ENCODE assay signal across 9 cellular contexts in the genomic region with DNA sequence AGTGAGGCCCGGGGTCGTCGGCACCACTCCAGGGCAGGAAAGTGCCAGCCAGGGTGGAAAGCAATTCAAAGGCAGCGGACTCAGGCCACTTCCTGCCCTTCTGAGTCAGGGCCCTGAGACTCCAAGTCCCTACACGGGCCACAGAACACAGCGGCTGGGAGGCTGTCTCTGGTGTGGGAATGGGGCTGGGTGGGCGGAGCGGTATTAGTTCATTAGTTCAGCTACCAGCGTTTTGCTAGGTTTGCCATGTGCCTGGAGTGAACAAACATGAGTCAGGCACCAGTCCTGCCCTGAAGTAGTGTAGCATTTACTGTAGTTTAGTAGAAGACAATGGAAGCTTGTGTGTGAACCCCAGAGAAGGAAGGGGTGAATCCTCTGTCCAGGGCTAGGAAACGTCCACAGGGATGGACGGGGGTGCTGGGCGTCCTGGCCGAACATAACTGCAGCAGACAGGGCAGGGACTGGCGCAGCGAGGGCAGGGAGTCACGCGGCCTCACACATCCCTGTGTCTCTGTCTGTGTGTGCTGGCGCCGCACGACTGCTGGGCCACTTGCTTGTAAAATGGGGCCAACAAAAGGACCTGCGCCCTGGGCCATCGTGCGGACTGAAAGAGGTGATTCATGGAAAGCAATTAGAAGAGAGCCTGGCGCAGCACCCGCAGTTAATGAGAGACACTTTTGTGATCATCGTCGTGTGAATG.
DNase-seq lines count a peak whose midpoint lies in the region; ATAC-seq and TF ChIP-seq lines count a peak whose summit lies in the region.
"Had no signal": no experiment of that assay in that cellular context is flagged by ENCODE, and none has a peak within 500 bp of the region (broad histone marks: within the 10 kb centered on the region; RNA-seq: fewer than 3 reads in every experiment).

No MANE protein-coding gene starts in this region.

- no peak for TF ChIP-seq CTCF in astrocyte of the spinal cord (IDR thresholded peaks at IDR 0.05; ENCODE audit: low read depth, low read length)
- no peak for TF ChIP-seq CTCF in gastroesophageal sphincter (IDR thresholded peaks at IDR 0.05)

- H2AK5ac ChIP-seq in mesendoderm (ENCODE audit: low read length): no peak overlapping the region

- no peaks in the 10 kb centered on the region for H3K9me3 ChIP-seq in gastroesophageal sphincter

- H3K4me2 ChIP-seq in mesendoderm (ENCODE audit: low read length): no peak overlapping the region

- H3K27me3 ChIP-seq in gastroesophageal sphincter (peaks cover 51% of the 10 kb centered on the region), mesendoderm (ENCODE audit: insufficient read depth, low read length, poor library complexity) (no peaks in the 10 kb centered on the region)

- no peak overlapping the region for H2BK120ac ChIP-seq in mesendoderm (ENCODE audit: low read depth, low read length)

- in situ Hi-C loops in astrocyte of the spinal cord (cut with HindIII; ENCODE audit: low sequenced_read_pairs): no loop called here

- no peaks in the 10 kb centered on the region for H3K79me2 ChIP-seq in mesendoderm (ENCODE audit: control insufficient read depth, insufficient read depth, low read length)

- 55 to 95% methylated on average over 4 to 11 of the region's 27 CpGs for WGBS in gastroesophageal sphincter (ENCODE audit: low coverage in 1 of 2), 2 donors
- WGBS in mesendoderm (ENCODE audit: extremely low coverage, insufficient coverage, low lambda C conversion rate): no CpG with 5 or more reads among the region's 27 CpGs

- no peak overlapping the region for H3K18ac ChIP-seq in mesendoderm (ENCODE audit: low read length)

- H2BK5ac ChIP-seq in mesendoderm (ENCODE audit: low read length): no peak overlapping the region

- H3K9ac ChIP-seq in mesendoderm (ENCODE audit: low read length): no peak overlapping the region

- H3K4ac ChIP-seq in mesendoderm (ENCODE audit: low read depth, low read length): no peak overlapping the region

- no peak overlapping the region for H4K5ac ChIP-seq in mesendoderm (ENCODE audit: low read length)

- no peak overlapping the region for H3K56ac ChIP-seq in mesendoderm (ENCODE audit: low read length)

- H3K36me3 ChIP-seq in gastroesophageal sphincter: no peaks in the 10 kb centered on the region
- no peaks in the 10 kb centered on the region for H3K36me3 ChIP-seq in mesendoderm (ENCODE audit: control insufficient read depth, insufficient read depth, low read length)

- H3K4me1 ChIP-seq in gastroesophageal sphincter (peaks cover 0 to 12% (median 5%) of the 10 kb centered on the region in 3 donors), mesendoderm (ENCODE audit: control insufficient read depth, low read depth, low read length) (no peaks in the 10 kb centered on the region)

- H4K8ac ChIP-seq in mesendoderm (ENCODE audit: low read depth, low read length): no peak overlapping the region

- H3K4me3 ChIP-seq in astrocyte of the spinal cord (ENCODE audit: low read depth, low read length) (no peak overlapping the region), gastroesophageal sphincter (no peak overlapping the region), mesendoderm (ENCODE audit: low read length) (no peak overlapping the region)

- no peak overlapping the region for H2BK15ac ChIP-seq in mesendoderm (replicated peaks; ENCODE audit: low read depth)

- no peak for TF ChIP-seq EP300 in gastroesophageal sphincter (IDR thresholded peaks at IDR 0.05)

- ATAC-seq in gastroesophageal sphincter (no peak), HG03139 (IDR thresholded peaks at IDR 0.05; ENCODE audit: unreplicated experiment) (no peak), HG03196 (IDR thresholded peaks at IDR 0.05; ENCODE audit: unreplicated experiment) (no peak)

- no peaks in the 10 kb centered on the region for H3K79me1 ChIP-seq in mesendoderm (ENCODE audit: low read length)

- H3K27ac ChIP-seq in gastroesophageal sphincter (no peak overlapping the region), mesendoderm (ENCODE audit: low read depth, low read length) (no peak overlapping the region)

- DNase-seq in COLO668 (lab: John Stamatoyannopoulos, UW; ENCODE audit: unreplicated experiment) (peak; percentile 71), M059J (ENCODE audit: low read depth) (peak; percentile 93), astrocyte of the spinal cord (ENCODE audit: low read depth, low spot score) (peak; percentile 89), lung microvascular endothelial cell (ENCODE audit: low read depth in 2 of 2) (peak; percentile 69 to 95), mesendoderm (no peak)
- DNase-seq: activated CD4-positive, CD25-positive, alpha-beta regulatory T cell had no signal

- no peak for TF ChIP-seq POLR2A in gastroesophageal sphincter (IDR thresholded peaks at IDR 0.05)

- no peak overlapping the region for H3K23ac ChIP-seq in mesendoderm (ENCODE audit: low read length)
